In the genomic region with DNA sequence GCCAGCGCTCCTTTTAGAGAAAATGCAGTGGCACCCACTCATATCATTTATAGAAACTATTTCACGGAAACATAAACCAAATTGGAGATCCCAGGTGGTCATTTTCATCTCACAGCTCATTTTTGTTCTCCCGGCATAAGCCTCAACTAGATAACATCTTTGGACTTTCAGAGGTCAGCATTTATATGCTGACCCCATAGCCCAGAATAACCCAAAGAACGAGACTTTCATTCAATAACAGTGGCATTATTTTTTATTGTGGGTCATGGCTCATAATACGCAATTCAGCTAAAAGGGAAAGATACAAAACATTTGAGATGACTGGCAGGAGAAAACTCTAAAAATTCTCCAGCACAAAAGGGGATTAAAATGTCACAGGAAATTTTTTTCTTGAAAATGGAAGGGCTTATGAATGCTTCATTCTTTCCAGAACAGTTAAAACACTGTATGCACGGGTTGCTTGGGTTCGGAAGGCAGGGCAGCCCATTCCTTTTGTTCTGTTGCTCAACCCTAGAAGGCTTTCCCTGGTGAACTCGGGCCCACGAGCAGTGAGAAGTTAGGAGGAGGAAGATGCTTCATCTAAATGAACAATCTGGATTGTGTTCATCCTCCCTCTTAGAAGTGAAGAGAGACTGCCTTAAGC, we compare ENCODE assay signal across 1 cellular context.
TF ChIP-seq lines count a peak whose summit lies in the region.

No MANE protein-coding gene starts in this region.

TF ChIP-seq in HepG2, 621 proteins besides CTCF, POLR2A, EP300 and RAD21 (continued from another document):
- TF ChIP-seq, protein P1, sequence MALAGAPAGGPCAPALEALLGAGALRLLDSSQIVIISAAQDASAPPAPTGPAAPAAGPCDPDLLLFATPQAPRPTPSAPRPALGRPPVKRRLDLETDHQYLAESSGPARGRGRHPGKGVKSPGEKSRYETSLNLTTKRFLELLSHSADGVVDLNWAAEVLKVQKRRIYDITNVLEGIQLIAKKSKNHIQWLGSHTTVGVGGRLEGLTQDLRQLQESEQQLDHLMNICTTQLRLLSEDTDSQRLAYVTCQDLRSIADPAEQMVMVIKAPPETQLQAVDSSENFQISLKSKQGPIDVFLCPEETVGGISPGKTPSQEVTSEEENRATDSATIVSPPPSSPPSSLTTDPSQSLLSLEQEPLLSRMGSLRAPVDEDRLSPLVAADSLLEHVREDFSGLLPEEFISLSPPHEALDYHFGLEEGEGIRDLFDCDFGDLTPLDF (CRISPR knock-in tag; IDR thresholded peaks at IDR 0.05), result no peak
- TF ChIP-seq CREM (IDR thresholded peaks at IDR 0.05), result peak; percentile 42; the same call in 1 of the 2 replicates
- TF ChIP-seq CREM (CRISPR knock-in tag; IDR thresholded peaks at IDR 0.05), result no peak
- TF ChIP-seq MAFK (conservative IDR thresholded peaks at IDR 0.05 in 1 of 2, IDR thresholded peaks at IDR 0.05 in 1 of 2; ENCODE audit: low read length in 2 of 2), result peak in 1 of 2 experiments; percentile 16; a peak in 1 of 4 replicates
- no peak for TF ChIP-seq ZNF792 (CRISPR knock-in tag; IDR thresholded peaks at IDR 0.05)
- TF ChIP-seq ZFP1 (CRISPR knock-in tag; IDR thresholded peaks at IDR 0.05), result no peak
- 0 out of 2 replicates have a peak, but pooled peaks have one; percentile 7 for TF ChIP-seq POGZ (CRISPR knock-in tag; IDR thresholded peaks at IDR 0.05)
- 0 out of 2 replicates have a peak, but pooled peaks have one; percentile 44 for TF ChIP-seq BCL6 (CRISPR knock-in tag; IDR thresholded peaks at IDR 0.05)
- TF ChIP-seq TRIM24 (CRISPR knock-in tag; IDR thresholded peaks at IDR 0.05), result no peak
- TF ChIP-seq TMF1 (CRISPR knock-in tag; IDR thresholded peaks at IDR 0.05; ENCODE audit: low read depth), result no peak
- TF ChIP-seq, protein P2, sequence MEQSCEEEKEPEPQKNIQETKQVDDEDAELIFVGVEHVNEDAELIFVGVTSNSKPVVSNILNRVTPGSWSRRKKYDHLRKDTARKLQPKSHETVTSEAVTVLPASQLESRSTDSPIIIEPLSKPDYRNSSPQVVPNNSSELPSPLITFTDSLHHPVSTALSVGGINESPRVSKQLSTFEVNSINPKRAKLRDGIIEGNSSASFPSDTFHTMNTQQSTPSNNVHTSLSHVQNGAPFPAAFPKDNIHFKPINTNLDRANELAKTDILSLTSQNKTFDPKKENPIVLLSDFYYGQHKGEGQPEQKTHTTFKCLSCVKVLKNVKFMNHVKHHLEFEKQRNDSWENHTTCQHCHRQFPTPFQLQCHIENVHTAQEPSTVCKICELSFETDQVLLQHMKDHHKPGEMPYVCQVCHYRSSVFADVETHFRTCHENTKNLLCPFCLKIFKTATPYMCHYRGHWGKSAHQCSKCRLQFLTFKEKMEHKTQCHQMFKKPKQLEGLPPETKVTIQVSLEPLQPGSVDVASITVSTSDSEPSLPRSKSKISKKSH (CRISPR knock-in tag; IDR thresholded peaks at IDR 0.05; ENCODE audit: borderline replicate concordance), result no peak
- TF ChIP-seq, protein P3, sequence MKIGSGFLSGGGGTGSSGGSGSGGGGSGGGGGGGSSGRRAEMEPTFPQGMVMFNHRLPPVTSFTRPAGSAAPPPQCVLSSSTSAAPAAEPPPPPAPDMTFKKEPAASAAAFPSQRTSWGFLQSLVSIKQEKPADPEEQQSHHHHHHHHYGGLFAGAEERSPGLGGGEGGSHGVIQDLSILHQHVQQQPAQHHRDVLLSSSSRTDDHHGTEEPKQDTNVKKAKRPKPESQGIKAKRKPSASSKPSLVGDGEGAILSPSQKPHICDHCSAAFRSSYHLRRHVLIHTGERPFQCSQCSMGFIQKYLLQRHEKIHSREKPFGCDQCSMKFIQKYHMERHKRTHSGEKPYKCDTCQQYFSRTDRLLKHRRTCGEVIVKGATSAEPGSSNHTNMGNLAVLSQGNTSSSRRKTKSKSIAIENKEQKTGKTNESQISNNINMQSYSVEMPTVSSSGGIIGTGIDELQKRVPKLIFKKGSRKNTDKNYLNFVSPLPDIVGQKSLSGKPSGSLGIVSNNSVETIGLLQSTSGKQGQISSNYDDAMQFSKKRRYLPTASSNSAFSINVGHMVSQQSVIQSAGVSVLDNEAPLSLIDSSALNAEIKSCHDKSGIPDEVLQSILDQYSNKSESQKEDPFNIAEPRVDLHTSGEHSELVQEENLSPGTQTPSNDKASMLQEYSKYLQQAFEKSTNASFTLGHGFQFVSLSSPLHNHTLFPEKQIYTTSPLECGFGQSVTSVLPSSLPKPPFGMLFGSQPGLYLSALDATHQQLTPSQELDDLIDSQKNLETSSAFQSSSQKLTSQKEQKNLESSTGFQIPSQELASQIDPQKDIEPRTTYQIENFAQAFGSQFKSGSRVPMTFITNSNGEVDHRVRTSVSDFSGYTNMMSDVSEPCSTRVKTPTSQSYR (CRISPR knock-in tag; IDR thresholded peaks at IDR 0.05; ENCODE audit: borderline replicate concordance), result no peak
- no peak for TF ChIP-seq ATF7 (IDR thresholded peaks at IDR 0.05)
- no peak for TF ChIP-seq ATF7 (CRISPR knock-in tag; IDR thresholded peaks at IDR 0.05)
- TF ChIP-seq HOXA5 (CRISPR knock-in tag; IDR thresholded peaks at IDR 0.05), result no peak
- TF ChIP-seq POLR2AphosphoS2 (IDR thresholded peaks at IDR 0.05; ENCODE audit: low read depth, low read length), result no peak
- TF ChIP-seq MED1 (CRISPR knock-in tag; IDR thresholded peaks at IDR 0.05), result no peak
- no peak for TF ChIP-seq SOX6 (IDR thresholded peaks at IDR 0.05)
- peak; percentile 70 for TF ChIP-seq SOX6 (CRISPR knock-in tag; IDR thresholded peaks at IDR 0.05)
- TF ChIP-seq TBP (CRISPR knock-in tag; IDR thresholded peaks at IDR 0.05), result no peak
